ENCODE assay signal across 12 cellular contexts in the genomic region with DNA sequence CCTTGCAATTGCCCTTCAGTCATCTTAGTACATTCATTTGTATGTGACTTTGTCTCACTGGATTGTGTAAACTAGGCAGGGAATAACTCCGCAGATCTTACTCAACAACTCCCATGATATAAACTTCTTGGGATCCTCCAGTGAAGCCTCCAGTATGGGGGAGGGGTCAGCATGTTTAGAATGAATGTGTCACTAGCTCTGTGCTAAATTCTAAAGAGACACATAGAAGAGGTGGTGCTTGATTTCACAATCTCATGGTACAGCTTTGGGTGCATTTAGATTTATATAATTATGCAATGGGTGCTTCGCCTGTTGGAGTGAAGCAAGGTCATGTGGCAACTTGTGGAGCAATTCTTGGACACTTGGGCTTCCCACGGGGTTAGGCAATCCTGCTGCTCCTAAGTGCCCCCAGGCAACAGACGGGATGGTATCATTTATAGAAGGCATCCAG. TPM values are rescaled to one million over a fixed set of nuclear protein-coding genes. Genes with fewer than 3 reads are reported as not detected.
DNase-seq lines count a peak whose midpoint lies in the region; ATAC-seq and TF ChIP-seq lines count a peak whose summit lies in the region.
"Had no signal": no experiment of that assay in that cellular context is flagged by ENCODE, and none has a peak within 500 bp of the region (broad histone marks: within the 10 kb centered on the region; RNA-seq: fewer than 3 reads in every experiment).

No MANE protein-coding gene starts in this region.

- H3K27ac ChIP-seq in esophagus (ENCODE audit: low read depth in 2 of 2, low read length in 1 of 2) (peak overlapping the region; percentile 43 to 45), muscle layer of duodenum (ENCODE audit: low read length) (peak overlapping the region; percentile 13)
- H3K27ac ChIP-seq: ascending aorta, thoracic aorta had no signal

- POLR2A ChIA-PET in AG04449 (lab: Yijun Ruan, JAX): interaction anchor here (0.6 kb wide), 1 partner anchor 322 kb away, joined by 3 read pairs; no protein-coding TSS in a partner anchor
- POLR2A ChIA-PET in naive thymus-derived CD8-positive, alpha-beta T cell (lab: Charles Lee): no interaction called here

- H3K4me1 Mint-ChIP-seq in activated T-helper 1 cell treated with anti-CD3 and anti-CD28 coated beads, Interleukin-12 subunit alpha, Interleukin-12 subunit beta, Interleukin-2, Interleukin-4 antibody, amounts not matched to agents 30 ng/mL and 10 ng/mL and 1 ng/mL, durations not matched to agents 14 hours and 24 hours and 36 hours (ENCODE audit: low read depth): no peaks in the 10 kb centered on the region
- peaks cover 0 to 2% (median 0%) of the 10 kb centered on the region in 4 donors for H3K4me1 Mint-ChIP-seq in naive thymus-derived CD8-positive, alpha-beta T cell

- TF ChIP-seq POLR2A in NB4 (IDR thresholded peaks at IDR 0.05; ENCODE audit: extremely low read depth, insufficient read length): no peak

- no peak for ATAC-seq in GM18511 (IDR thresholded peaks at IDR 0.05; ENCODE audit: unreplicated experiment)
- ATAC-seq in naive thymus-derived CD8-positive, alpha-beta T cell: no peak

- H3K9me3 Mint-ChIP-seq in activated T-helper 1 cell treated with anti-CD3 and anti-CD28 coated beads, Interleukin-12 subunit alpha, Interleukin-12 subunit beta, Interleukin-2, Interleukin-4 antibody, amounts not matched to agents 30 ng/mL and 10 ng/mL and 1 ng/mL, durations not matched to agents 14 hours and 24 hours and 36 hours: no peaks in the 10 kb centered on the region
- peaks cover 0 to 3% (median 0%) of the 10 kb centered on the region in 9 donors for H3K9me3 Mint-ChIP-seq in naive thymus-derived CD8-positive, alpha-beta T cell

- no peaks in the 10 kb centered on the region for H3K36me3 Mint-ChIP-seq in activated T-helper 1 cell treated with anti-CD3 and anti-CD28 coated beads, Interleukin-12 subunit alpha, Interleukin-12 subunit beta, Interleukin-2, Interleukin-4 antibody, amounts not matched to agents 30 ng/mL and 10 ng/mL and 1 ng/mL, durations not matched to agents 14 hours and 24 hours and 36 hours (ENCODE audit: low read depth)
- no peaks in the 10 kb centered on the region for H3K36me3 Mint-ChIP-seq in naive thymus-derived CD8-positive, alpha-beta T cell

- peak; percentile 14 for DNase-seq in AG04449 (ENCODE audit: low read depth, low spot score)
- DNase-seq in NB4 (ENCODE audit: low read depth): peak; percentile 95
- DNase-seq in activated T-helper 1 cell treated with anti-CD3 and anti-CD28 coated beads, Interleukin-12 subunit alpha, Interleukin-12 subunit beta, Interleukin-2, Interleukin-4 antibody, amounts not matched to agents 30 ng/mL and 10 ng/mL and 1 ng/mL, durations not matched to agents 14 hours and 24 hours and 36 hours (ENCODE audit: low spot score): no peak
- DNase-seq in naive thymus-derived CD8-positive, alpha-beta T cell: no peak
- no peak for DNase-seq in RPMI8226
- DNase-seq: ACHN, NCI-H226 had no signal

- H3K27me3 ChIP-seq in esophagus (ENCODE audit: control insufficient read depth in 1 of 2, insufficient read depth in 2 of 2, low read length in 2 of 2): no peaks in the 10 kb centered on the region
- no peaks in the 10 kb centered on the region for H3K27me3 ChIP-seq in muscle layer of duodenum (ENCODE audit: low read depth, low read length)
- H3K27me3 ChIP-seq: ascending aorta had no signal

- CTCF ChIA-PET in AG04449 (lab: Yijun Ruan, JAX): interaction anchor here (0.8 kb wide), 1 partner anchor 9 kb away, joined by 3 read pairs; no protein-coding TSS in a partner anchor

- no peaks in the 10 kb centered on the region for H3K27me3 Mint-ChIP-seq in activated T-helper 1 cell treated with anti-CD3 and anti-CD28 coated beads, Interleukin-12 subunit alpha, Interleukin-12 subunit beta, Interleukin-2, Interleukin-4 antibody, amounts not matched to agents 30 ng/mL and 10 ng/mL and 1 ng/mL, durations not matched to agents 14 hours and 24 hours and 36 hours (ENCODE audit: insufficient read depth)
- peaks cover 3 to 25% (median 5%) of the 10 kb centered on the region in 5 donors for H3K27me3 Mint-ChIP-seq in naive thymus-derived CD8-positive, alpha-beta T cell

- H3K4me3 Mint-ChIP-seq in activated T-helper 1 cell treated with anti-CD3 and anti-CD28 coated beads, Interleukin-12 subunit alpha, Interleukin-12 subunit beta, Interleukin-2, Interleukin-4 antibody, amounts not matched to agents 30 ng/mL and 10 ng/mL and 1 ng/mL, durations not matched to agents 14 hours and 24 hours and 36 hours: no peak overlapping the region
- H3K4me3 Mint-ChIP-seq in naive thymus-derived CD8-positive, alpha-beta T cell: no peak overlapping the region

- H3K9me3 ChIP-seq in esophagus (ENCODE audit: control insufficient read depth in 2 of 2, insufficient read depth in 1 of 2, low read depth in 1 of 2, low read length in 1 of 2): no peaks in the 10 kb centered on the region
- no peaks in the 10 kb centered on the region for H3K9me3 ChIP-seq in muscle layer of duodenum (ENCODE audit: control insufficient read depth in 1 of 2, low read length in 2 of 2)
- H3K9me3 ChIP-seq: ascending aorta, thoracic aorta had no signal

- H3K4me1 ChIP-seq in esophagus (ENCODE audit: control insufficient read depth in 2 of 2, insufficient read depth in 2 of 2, low read length in 1 of 2) (peaks cover 3 to 22% of the 10 kb centered on the region in 2 donors), muscle layer of duodenum (ENCODE audit: control insufficient read depth in 1 of 2, insufficient read depth in 2 of 2, low read length in 2 of 2) (peaks cover 7 to 13% of the 10 kb centered on the region in 2 donors)
- H3K4me1 ChIP-seq: ascending aorta had no signal

- H3K4me3 ChIP-seq in AG04449 (ENCODE audit: low read depth, low read length) (no peak overlapping the region), NB4 (ENCODE audit: low read depth, low read length) (no peak overlapping the region), esophagus (ENCODE audit: low read depth in 1 of 2, low read length in 2 of 2) (no peak overlapping the region), muscle layer of duodenum (ENCODE audit: low read depth in 1 of 2, low read length in 2 of 2) (no peak overlapping the region)
- H3K4me3 ChIP-seq: ascending aorta, thoracic aorta had no signal

- H3K27ac Mint-ChIP-seq in activated T-helper 1 cell treated with anti-CD3 and anti-CD28 coated beads, Interleukin-12 subunit alpha, Interleukin-12 subunit beta, Interleukin-2, Interleukin-4 antibody, amounts not matched to agents 30 ng/mL and 10 ng/mL and 1 ng/mL, durations not matched to agents 14 hours and 24 hours and 36 hours: no peak overlapping the region
- H3K27ac Mint-ChIP-seq in naive thymus-derived CD8-positive, alpha-beta T cell: no peak overlapping the region

- intact Hi-C loops in activated T-helper 1 cell treated with anti-CD3 and anti-CD28 coated beads, Interleukin-12 subunit alpha, Interleukin-12 subunit beta, Interleukin-2, Interleukin-4 antibody, amounts not matched to agents 30 ng/mL and 10 ng/mL and 1 ng/mL, durations not matched to agents 14 hours and 24 hours and 36 hours (cut with micrococcal nuclease): no loop called here

- WGBS in esophagus, 2 donors: 37 to 54% methylated on average over 4 of the region's 4 CpGs

- H3K36me3 ChIP-seq in esophagus (ENCODE audit: control insufficient read depth in 2 of 2, insufficient read depth in 2 of 2, low read length in 1 of 2): no peaks in the 10 kb centered on the region
- H3K36me3 ChIP-seq in muscle layer of duodenum (ENCODE audit: control insufficient read depth in 1 of 2, insufficient read depth in 2 of 2, low read length in 2 of 2): no peaks in the 10 kb centered on the region
- H3K36me3 ChIP-seq: ascending aorta, thoracic aorta had no signal

- no peak for TF ChIP-seq CTCF in AG04449 (IDR thresholded peaks at IDR 0.05; ENCODE audit: insufficient read depth, low read length, missing control alignments)
- TF ChIP-seq CTCF in NB4 (IDR thresholded peaks at IDR 0.05; ENCODE audit: low read depth, low read length): no peak

RNA-seq across cellular contexts. Expression of gene SLC24A3, which starts 40.3 kb away (rescaled TPM):
- 1 to 10 TPM; 6.5 to 7.3 TPM for polyA plus RNA-seq in esophagus
- total RNA-seq in activated T-helper 1 cell treated with anti-CD3 and anti-CD28 coated beads, Interleukin-12 subunit alpha, Interleukin-12 subunit beta, Interleukin-2, Interleukin-4 antibody, amounts not matched to agents 30 ng/mL and 10 ng/mL and 1 ng/mL, durations not matched to agents 14 hours and 24 hours and 36 hours: not detected in 2 replicates
- total RNA-seq in naive thymus-derived CD8-positive, alpha-beta T cell: not detected
- not detected for polyA plus RNA-seq in naive thymus-derived CD8-positive, alpha-beta T cell

Comparison
In these comparisons a context has a peak if more than half of its experiments do, and no peak if none do; other contexts are left out.
1. DNase-seq: peak in AG04449 (single experiment) and NB4 (single experiment); none in activated T-helper 1 cell treated with anti-CD3 and anti-CD28 coated beads, Interleukin-12 subunit alpha, Interleukin-12 subunit beta, Interleukin-2, Interleukin-4 antibody, amounts not matched to agents 30 ng/mL and 10 ng/mL and 1 ng/mL, durations not matched to agents 14 hours and 24 hours and 36 hours (single experiment), naive thymus-derived CD8-positive, alpha-beta T cell (0 of 10) and RPMI8226 (single experiment).